ENCODE assay signal across 19 cellular contexts in the genomic region with DNA sequence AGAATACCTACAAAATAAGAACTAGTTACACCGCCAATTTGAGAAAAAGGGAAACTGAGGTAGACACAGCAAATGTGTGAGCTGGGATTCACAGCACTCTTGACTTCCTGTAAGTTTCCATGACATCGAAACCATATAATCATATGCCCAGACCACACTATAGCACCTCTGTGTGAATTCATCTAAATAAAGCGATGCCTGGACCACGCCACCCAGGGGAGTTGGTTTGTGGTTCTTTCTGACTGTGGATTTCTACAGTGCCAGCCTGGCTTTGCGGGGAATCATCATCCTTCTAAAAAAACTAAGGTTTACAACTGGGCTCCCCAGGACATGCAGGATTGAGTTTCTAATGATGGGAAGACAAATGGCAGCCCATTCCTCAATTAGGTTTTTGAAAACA. TPM values are rescaled to one million over a fixed set of nuclear protein-coding genes. Genes with fewer than 3 reads are reported as not detected.
A peak's percentile ranks its signal among the peaks of the same experiment; 100 is the strongest.
DNase-seq lines count a peak whose midpoint lies in the region; ATAC-seq and TF ChIP-seq lines count a peak whose summit lies in the region.
"Had no signal": no experiment of that assay in that cellular context is flagged by ENCODE, and none has a peak within 500 bp of the region (broad histone marks: within the 10 kb centered on the region; RNA-seq: fewer than 3 reads in every experiment).

No MANE protein-coding gene starts in this region.

- ATAC-seq in DND-41 (ENCODE audit: insufficient read depth, low read depth), result peak; percentile 72
- no peak for ATAC-seq in PC-3
- no peak for ATAC-seq in naive thymus-derived CD4-positive, alpha-beta T cell
- ATAC-seq: Panc1 had no signal

- intact Hi-C loops in PC-3 (cut with micrococcal nuclease), result loop anchor here (10.0 kb wide), 1 partner anchor 60 kb away; no protein-coding TSS in a partner anchor
- intact Hi-C loops in naive thymus-derived CD4-positive, alpha-beta T cell (cut with micrococcal nuclease), result no loop called here

- peak overlapping the region; percentile 33; the same call in 1 of the 2 replicates for H3K4me2 ChIP-seq in DND-41 (ENCODE audit: insufficient read depth, low read length)
- peak overlapping the region; percentile 40 for H3K4me2 ChIP-seq in PC-3 (ENCODE audit: low read length)
- peak overlapping the region; percentile 82 for H3K4me2 ChIP-seq in fibroblast of lung (ENCODE audit: extremely low read depth, insufficient read depth, low read length)

- no peaks in the 10 kb centered on the region for H3K36me3 ChIP-seq in ACC112 (ENCODE audit: insufficient read depth, low read length)
- H3K36me3 ChIP-seq in DND-41 (ENCODE audit: insufficient read depth, low read length), result no peaks in the 10 kb centered on the region
- H3K36me3 ChIP-seq in PC-3 (ENCODE audit: low read depth, low read length), result no peaks in the 10 kb centered on the region
- H3K36me3 ChIP-seq in fibroblast of lung (ENCODE audit: control insufficient read depth, insufficient read depth, low read length), result no peaks in the 10 kb centered on the region
- H3K36me3 ChIP-seq in naive thymus-derived CD4-positive, alpha-beta T cell (ENCODE audit: control insufficient read depth in 2 of 3, insufficient read depth in 3 of 3, low read length in 3 of 3), result no peaks in the 10 kb centered on the region
- H3K36me3 ChIP-seq: left ventricle myocardium inferior, uterus had no signal

- no peaks in the 10 kb centered on the region for H3K27me3 ChIP-seq in ACC112 (ENCODE audit: insufficient read depth, low read length)
- no peaks in the 10 kb centered on the region for H3K27me3 ChIP-seq in DND-41 (ENCODE audit: insufficient read depth, low read length, poor library complexity)
- H3K27me3 ChIP-seq in PC-3 (ENCODE audit: low read length), result no peaks in the 10 kb centered on the region
- H3K27me3 ChIP-seq in fibroblast of lung (ENCODE audit: control insufficient read depth, insufficient read depth, low read length), result no peaks in the 10 kb centered on the region
- H3K27me3 ChIP-seq in naive thymus-derived CD4-positive, alpha-beta T cell (ENCODE audit: control insufficient read depth in 2 of 2, insufficient read depth in 2 of 2, low read length in 2 of 2), result no peaks in the 10 kb centered on the region
- H3K27me3 ChIP-seq: uterus had no signal

- no peaks in the 10 kb centered on the region for H4K20me1 ChIP-seq in DND-41 (ENCODE audit: insufficient read depth, low read length)
- H4K20me1 ChIP-seq in PC-3 (ENCODE audit: low read length), result no peaks in the 10 kb centered on the region
- no peaks in the 10 kb centered on the region for H4K20me1 ChIP-seq in fibroblast of lung (ENCODE audit: control insufficient read depth, extremely low read depth, insufficient read depth, low read length)

- TF ChIP-seq CTCF in DND-41 (IDR thresholded peaks at IDR 0.05; ENCODE audit: borderline replicate concordance, extremely low read depth, low read length, poor library complexity, severe bottlenecking) (no peak), PC-3 (conservative IDR thresholded peaks at IDR 0.05; ENCODE audit: low read depth, low read length) (no peak), fibroblast of lung (conservative IDR thresholded peaks at IDR 0.05 in 1 of 2, IDR thresholded peaks at IDR 0.05 in 1 of 2; ENCODE audit: low read depth in 1 of 2, low read length in 2 of 2) (no peak)

- peak overlapping the region; percentile 98 for H2AFZ ChIP-seq in ACC112 (ENCODE audit: low read length, unreplicated experiment)
- no peak overlapping the region for H2AFZ ChIP-seq in DND-41 (ENCODE audit: low read depth, low read length)
- peak overlapping the region; percentile 71 for H2AFZ ChIP-seq in PC-3 (ENCODE audit: low read length)
- H2AFZ ChIP-seq in fibroblast of lung (ENCODE audit: low read length), result peak overlapping the region; percentile 85

- CTCF ChIA-PET in PC-3 (lab: Charles Lee), result no interaction called here
- CTCF ChIA-PET in naive thymus-derived CD4-positive, alpha-beta T cell (lab: Charles Lee), result interaction anchor here (0.5 to 1.8 kb wide), 4 partner anchors 114 to 428 kb away, joined by 3 to 5 read pairs (median 4); no protein-coding TSS in a partner anchor

- H3K4me3 ChIP-seq in ACC112 (ENCODE audit: low read depth, low read length) (peak overlapping the region; percentile 62), DND-41 (ENCODE audit: low read depth in 1 of 2, low read length in 2 of 2) (no peak overlapping the region), PC-3 (ENCODE audit: low read length) (no peak overlapping the region), fibroblast of lung (replicated peaks in 1 of 4; ENCODE audit: control extremely low read depth in 1 of 4, insufficient read depth in 1 of 4, low read depth in 3 of 4, low read length in 4 of 4) (no peak overlapping the region)
- no peak overlapping the region for H3K4me3 ChIP-seq in naive thymus-derived CD4-positive, alpha-beta T cell (ENCODE audit: low read length)
- H3K4me3 ChIP-seq: left ventricle myocardium inferior, uterus had no signal

- no peak overlapping the region for H3K27ac Mint-ChIP-seq in naive thymus-derived CD4-positive, alpha-beta T cell
- H3K27ac Mint-ChIP-seq: activated CD4-positive, alpha-beta memory T cell treated with anti-CD3 and anti-CD28 coated beads, Interleukin-2, amount 10 ng/mL, durations not matched to agents 7 days and 5 days; activated naive CD8-positive, alpha-beta T cell treated with anti-CD3 and anti-CD28 coated beads for 36 hours; activated T-helper 1 cell treated with anti-CD3 and anti-CD28 coated beads, Interleukin-12 subunit alpha, Interleukin-12 subunit beta, Interleukin-2, Interleukin-4 antibody, amounts not matched to agents 30 ng/mL and 10 ng/mL and 1 ng/mL, durations not matched to agents 14 hours and 24 hours and 36 hours had no signal

- H3K27me3 Mint-ChIP-seq in naive thymus-derived CD4-positive, alpha-beta T cell, result peaks cover 0 to 9% (median 0%) of the 10 kb centered on the region in 5 donors
- H3K27me3 Mint-ChIP-seq: activated naive CD8-positive, alpha-beta T cell treated with anti-CD3 and anti-CD28 coated beads for 36 hours had no signal

- H3K79me2 ChIP-seq in ACC112 (ENCODE audit: control insufficient read depth, insufficient read depth, low read length, unreplicated experiment) (no peaks in the 10 kb centered on the region), DND-41 (ENCODE audit: insufficient read depth, low read length) (no peaks in the 10 kb centered on the region), PC-3 (ENCODE audit: low read length) (no peaks in the 10 kb centered on the region), fibroblast of lung (ENCODE audit: control insufficient read depth, insufficient read depth, low read length) (no peaks in the 10 kb centered on the region)

- no peaks in the 10 kb centered on the region for H3F3A ChIP-seq in PC-3 (ENCODE audit: low read length, unreplicated experiment)

- POLR2A ChIA-PET in PC-3 (lab: Charles Lee; ENCODE audit: unreplicated experiment), result no interaction called here
- POLR2A ChIA-PET in naive thymus-derived CD4-positive, alpha-beta T cell (lab: Charles Lee), result no interaction called here

- H3K36me3 Mint-ChIP-seq in naive thymus-derived CD4-positive, alpha-beta T cell, result no peaks in the 10 kb centered on the region
- H3K36me3 Mint-ChIP-seq: activated naive CD8-positive, alpha-beta T cell treated with anti-CD3 and anti-CD28 coated beads for 36 hours had no signal

- peaks cover 0 to 9% (median 0%) of the 10 kb centered on the region in 7 donors for H3K4me1 Mint-ChIP-seq in naive thymus-derived CD4-positive, alpha-beta T cell

- H3K9ac ChIP-seq in DND-41 (ENCODE audit: low read depth, low read length) (no peak overlapping the region), PC-3 (ENCODE audit: low read length) (no peak overlapping the region), fibroblast of lung (ENCODE audit: insufficient read depth, low read length) (no peak overlapping the region)

- H3K9me3 ChIP-seq in DND-41 (ENCODE audit: insufficient read depth, low read length, severe bottlenecking), result no peaks in the 10 kb centered on the region
- H3K9me3 ChIP-seq in PC-3 (ENCODE audit: low read length), result no peaks in the 10 kb centered on the region
- no peaks in the 10 kb centered on the region for H3K9me3 ChIP-seq in fibroblast of lung (ENCODE audit: control insufficient read depth, insufficient read depth, low read depth, low read length)
- no peaks in the 10 kb centered on the region for H3K9me3 ChIP-seq in naive thymus-derived CD4-positive, alpha-beta T cell (ENCODE audit: control insufficient read depth in 2 of 3, low read length in 3 of 3)
- H3K9me3 ChIP-seq: Caco-2, left ventricle myocardium inferior, uterus had no signal

- H3K4me1 ChIP-seq in ACC112 (ENCODE audit: control insufficient read depth, insufficient read depth, low read length, unreplicated experiment), result peaks cover 20% of the 10 kb centered on the region
- peaks cover 9% of the 10 kb centered on the region for H3K4me1 ChIP-seq in DND-41 (ENCODE audit: insufficient read depth, low read length)
- 0 out of 2 replicates have a peak, but pooled peaks cover 3% of the 10 kb centered on the region for H3K4me1 ChIP-seq in PC-3 (ENCODE audit: insufficient read depth, low read length)
- no peaks in the 10 kb centered on the region for H3K4me1 ChIP-seq in fibroblast of lung (ENCODE audit: control insufficient read depth, extremely low read depth, insufficient read depth, low read length)
- peaks cover 0 to 3% of the 10 kb centered on the region in 2 donors for H3K4me1 ChIP-seq in naive thymus-derived CD4-positive, alpha-beta T cell (ENCODE audit: control insufficient read depth in 2 of 2, insufficient read depth in 2 of 2, low read length in 2 of 2)
- H3K4me1 ChIP-seq: Caco-2, left ventricle myocardium inferior, uterus had no signal

- H3K4me3 Mint-ChIP-seq in naive thymus-derived CD4-positive, alpha-beta T cell, result no peak overlapping the region
- H3K4me3 Mint-ChIP-seq: activated CD4-positive, alpha-beta memory T cell treated with anti-CD3 and anti-CD28 coated beads, Interleukin-2, amount 10 ng/mL, durations not matched to agents 7 days and 5 days; activated naive CD8-positive, alpha-beta T cell treated with anti-CD3 and anti-CD28 coated beads for 36 hours; activated T-helper 1 cell treated with anti-CD3 and anti-CD28 coated beads, Interleukin-12 subunit alpha, Interleukin-12 subunit beta, Interleukin-2, Interleukin-4 antibody, amounts not matched to agents 30 ng/mL and 10 ng/mL and 1 ng/mL, durations not matched to agents 14 hours and 24 hours and 36 hours had no signal

- H3K9me2 ChIP-seq in PC-3 (replicated peaks; ENCODE audit: low read length), result no peaks in the 10 kb centered on the region

- peak; percentile 35 for DNase-seq in DND-41
- DNase-seq in PC-3, result no peak
- DNase-seq in fibroblast of lung (ENCODE audit: low read depth in 2 of 2), result no peak
- DNase-seq in naive thymus-derived CD4-positive, alpha-beta T cell, result no peak
- no peak for DNase-seq in NCI-H2196 (lab: John Stamatoyannopoulos, UW; ENCODE audit: unreplicated experiment)
- DNase-seq in cerebellar nuclear complex (lab: John Stamatoyannopoulos, UW), result no peak
- DNase-seq: activated CD4-positive, alpha-beta memory T cell treated with anti-CD3 and anti-CD28 coated beads, Interleukin-2, amount 10 ng/mL, durations not matched to agents 7 days and 5 days; activated naive CD8-positive, alpha-beta T cell treated with anti-CD3 and anti-CD28 coated beads for 36 hours; AML-193; Caco-2; glutamatergic neuron; left ventricle myocardium inferior; NCI-H2029 treated with DMSO at 0.1 percent for 48 hours; nucleus accumbens; stimulated activated CD4-positive, alpha-beta T cell treated with anti-CD3 and anti-CD28 coated beads, Interleukin-4, amount 100 ng/mL, for 1 hour; uterus had no signal

- BruUV-seq in PC-3 (replicated peaks; lab: Mats Ljungman, UMichigan), result no TSS peak

- no peaks in the 10 kb centered on the region for H3K9me3 Mint-ChIP-seq in naive thymus-derived CD4-positive, alpha-beta T cell
- H3K9me3 Mint-ChIP-seq: activated CD4-positive, alpha-beta memory T cell treated with anti-CD3 and anti-CD28 coated beads, Interleukin-2, amount 10 ng/mL, durations not matched to agents 7 days and 5 days; activated naive CD8-positive, alpha-beta T cell treated with anti-CD3 and anti-CD28 coated beads for 36 hours; activated T-helper 1 cell treated with anti-CD3 and anti-CD28 coated beads, Interleukin-12 subunit alpha, Interleukin-12 subunit beta, Interleukin-2, Interleukin-4 antibody, amounts not matched to agents 30 ng/mL and 10 ng/mL and 1 ng/mL, durations not matched to agents 14 hours and 24 hours and 36 hours had no signal

- H3K27ac ChIP-seq in ACC112 (ENCODE audit: low read depth, low read length) (peak overlapping the region; percentile 33), DND-41 (ENCODE audit: low read length) (no peak overlapping the region), PC-3 (ENCODE audit: low read length) (no peak overlapping the region), fibroblast of lung (ENCODE audit: insufficient read depth, low read length) (no peak overlapping the region)
- H3K27ac ChIP-seq in naive thymus-derived CD4-positive, alpha-beta T cell (ENCODE audit: low read depth, low read length), result no peak overlapping the region
- H3K27ac ChIP-seq: left ventricle myocardium inferior, uterus had no signal

RNA-seq across cellular contexts. Expression of gene CA12, which starts 23.5 kb away (rescaled TPM):
- total RNA-seq in PC-3 (2014; rRNA removed), result 19.8 and 25.3 TPM in 2 replicates
- 41.9 and 48.4 TPM in 2 replicates for total RNA-seq in fibroblast of lung
- polyA plus RNA-seq in fibroblast of lung, result 30.6 and 42.3 TPM in 2 replicates
- polyA plus RNA-seq in fibroblast of lung (2012), result 23.2 and 31.1 TPM in 2 replicates
- polyA minus RNA-seq in fibroblast of lung (ENCODE audit: low replicate concordance), result 18.2 and 22.0 TPM in 2 replicates
- total RNA-seq in naive thymus-derived CD4-positive, alpha-beta T cell, result under 1 TPM in 1 of 5 experiments, not detected in 4; 0.02 TPM
- not detected for polyA plus RNA-seq in naive thymus-derived CD4-positive, alpha-beta T cell

Comparison
In these comparisons a context has a peak if more than half of its experiments do, and no peak if none do; other contexts are left out.
1. RNA of gene CA12, which starts 23.5 kb away (total RNA-seq): 41.9 to 48.4 TPM in fibroblast of lung and 19.8 to 25.3 TPM in PC-3; 0.02 TPM in naive thymus-derived CD4-positive, alpha-beta T cell; every median in the first group is over 10 times any median in the second.
2. Peak in every context shown above with its lines, with median percentiles within 50 percentile points of each other: H3K4me2 ChIP-seq.